ENCODE assay signal across 18 cellular contexts in genomic region chr19:18671303-18672043, GRCh38. TPM values are rescaled to one million over a fixed set of nuclear protein-coding genes. Genes with fewer than 3 reads are reported as not detected.
A peak's percentile ranks its signal among the peaks of the same experiment; 100 is the strongest.
DNase-seq lines count a peak whose midpoint lies in the region; ATAC-seq, FAIRE-seq and TF ChIP-seq lines count a peak whose summit lies in the region.
"Had no signal": no experiment of that assay in that cellular context is flagged by ENCODE, and none has a peak within 500 bp of the region (broad histone marks: within the 10 kb centered on the region; RNA-seq: fewer than 3 reads in every experiment).

No MANE protein-coding gene starts in this region.

- no peak overlapping the region for H2AFZ ChIP-seq in neuronal stem cell (ENCODE audit: low read length)

- no peak overlapping the region for H2BK15ac ChIP-seq in neuronal stem cell (ENCODE audit: low read length)

- CTCF ChIA-PET in RWPE1 (lab: Yijun Ruan, JAX): no interaction called here

- H3K23ac ChIP-seq in neuronal stem cell (ENCODE audit: low read depth, low read length, poor library complexity): peak overlapping the region; percentile 73

- H2AK5ac ChIP-seq in neuronal stem cell (ENCODE audit: low read depth, low read length): peak overlapping the region; percentile 81

- H3K4ac ChIP-seq in neuronal stem cell (ENCODE audit: low read length): no peak overlapping the region

- H4K91ac ChIP-seq in neuronal stem cell (ENCODE audit: low read depth, low read length, poor library complexity): no peak overlapping the region

- H3K27ac ChIP-seq in RWPE1: peak overlapping the region; percentile 39
- peak overlapping the region in 51 of 59 donors; percentile 4 to 86 (median 65) for H3K27ac ChIP-seq in dorsolateral prefrontal cortex
- H3K27ac ChIP-seq in neuronal stem cell (replicated peaks; ENCODE audit: low read length): no peak overlapping the region
- peak overlapping the region; percentile 25 for H3K27ac ChIP-seq in temporal lobe (ENCODE audit: low read depth, low read length)
- H3K27ac ChIP-seq in pancreas: no peak overlapping the region
- H3K27ac ChIP-seq in right lobe of liver: no peak overlapping the region
- H3K27ac ChIP-seq: HL-60 had no signal

- peak overlapping the region; percentile 94 for H3K14ac ChIP-seq in neuronal stem cell (ENCODE audit: low read length)

- POLR2A ChIA-PET in RWPE1 (lab: Yijun Ruan, JAX; ENCODE audit: low non-redundant PET): interaction anchor here (0.5 kb wide), 1 partner anchor 22 kb away, joined by 18 read pairs; no protein-coding TSS in a partner anchor

- no peak overlapping the region for H2BK12ac ChIP-seq in neuronal stem cell (ENCODE audit: low read length)

- peaks cover 0 to 7% of the 10 kb centered on the region in 2 donors for H3K4me1 ChIP-seq in neuronal stem cell (ENCODE audit: control insufficient read depth in 2 of 2, insufficient read depth in 1 of 2, low read depth in 1 of 2, low read length in 2 of 2)
- no peaks in the 10 kb centered on the region for H3K4me1 ChIP-seq in pancreas
- no peaks in the 10 kb centered on the region for H3K4me1 ChIP-seq in right lobe of liver

- ATAC-seq in pancreas (no peak), right lobe of liver (no peak), omental fat pad (ENCODE audit: low FRiP score) (no peak), HG03457 (IDR thresholded peaks at IDR 0.05; ENCODE audit: unreplicated experiment) (no peak)
- ATAC-seq: CD8-positive, alpha-beta T cell; K562 had no signal

- H3K4me2 ChIP-seq in neuronal stem cell (ENCODE audit: insufficient read depth, low read length, poor library complexity, severe bottlenecking): no peak overlapping the region

- peaks cover 8% of the 10 kb centered on the region for H3K79me1 ChIP-seq in neuronal stem cell (ENCODE audit: low read depth, low read length)

- H3K9me3 ChIP-seq in neuronal stem cell (replicated peaks in 1 of 2; ENCODE audit: control insufficient read depth in 2 of 2, insufficient read depth in 1 of 2, low read depth in 1 of 2, low read length in 2 of 2) (peaks cover 0 to 2% of the 10 kb centered on the region in 2 donors), pancreas (no peaks in the 10 kb centered on the region), right lobe of liver (no peaks in the 10 kb centered on the region)

- H3K27me3 ChIP-seq in dorsolateral prefrontal cortex (no peaks in the 10 kb centered on the region), neuronal stem cell (ENCODE audit: control insufficient read depth in 3 of 3, insufficient read depth in 3 of 3, low read depth in 1 of 3, low read length in 3 of 3) (no peaks in the 10 kb centered on the region), pancreas (no peaks in the 10 kb centered on the region), right lobe of liver (no peaks in the 10 kb centered on the region)

- TF ChIP-seq POLR2A in right lobe of liver (IDR thresholded peaks at IDR 0.05): no peak

- H3K4me3 ChIP-seq in dorsolateral prefrontal cortex: no peak overlapping the region
- peak overlapping the region in 1 of 2 donors; percentile 64 for H3K4me3 ChIP-seq in neuronal stem cell (ENCODE audit: low read length in 2 of 2)
- no peak overlapping the region for H3K4me3 ChIP-seq in pancreas
- H3K4me3 ChIP-seq in right lobe of liver: no peak overlapping the region
- H3K4me3 ChIP-seq: K562 had no signal

- intact Hi-C loops in dorsolateral prefrontal cortex (cut with DNase I): loop anchor here in 1 of 2 donors (5.0 kb wide), 1 partner anchor 79 kb away; no protein-coding TSS in a partner anchor
- intact Hi-C loops in pancreas (cut with DNase I): no loop called here
- intact Hi-C loops in right lobe of liver (cut with DNase I): no loop called here

- H3K36me3 ChIP-seq in neuronal stem cell (replicated peaks in 1 of 2; ENCODE audit: control insufficient read depth in 2 of 2, insufficient read depth in 2 of 2, low read length in 2 of 2) (peaks cover 13 to 45% of the 10 kb centered on the region in 2 donors), pancreas (peaks cover 0 to 19% (median 7%) of the 10 kb centered on the region in 3 donors), right lobe of liver (peaks cover 0 to 19% (median 3%) of the 10 kb centered on the region in 4 donors)

- no peak for TF ChIP-seq CTCF in RWPE1 (conservative IDR thresholded peaks at IDR 0.05; ENCODE audit: low read depth)
- TF ChIP-seq CTCF in dorsolateral prefrontal cortex (IDR thresholded peaks at IDR 0.05 in 54 of 56, conservative IDR thresholded peaks at IDR 0.05 in 2 of 56; ENCODE audit: low read depth in 1 of 56, partially characterized antibody in 56 of 56): no peak
- TF ChIP-seq CTCF in pancreas (IDR thresholded peaks at IDR 0.05): no peak
- TF ChIP-seq CTCF in right lobe of liver (IDR thresholded peaks at IDR 0.05): no peak
- no peak for TF ChIP-seq CTCF in omental fat pad (IDR thresholded peaks at IDR 0.05)

- H3K18ac ChIP-seq in neuronal stem cell (ENCODE audit: low read length): no peak overlapping the region

- no peak overlapping the region for H2BK120ac ChIP-seq in neuronal stem cell (ENCODE audit: low read depth, low read length)

- peak overlapping the region; percentile 72 for H4K8ac ChIP-seq in neuronal stem cell (ENCODE audit: low read depth, low read length)

- peak overlapping the region; percentile 81 for H3K9ac ChIP-seq in neuronal stem cell (ENCODE audit: low read depth, low read length, poor library complexity)

- FAIRE-seq in pancreas (lab: Jason Lieb, UNC): no peak
- FAIRE-seq: K562 had no signal

- DNase-seq in RWPE1 (ENCODE audit: low spot score): no peak
- no peak for DNase-seq in dorsolateral prefrontal cortex
- no peak for DNase-seq in neuronal stem cell (ENCODE audit: low spot score)
- DNase-seq in pancreas: no peak
- no peak for DNase-seq in right lobe of liver
- no peak for DNase-seq in omental fat pad (ENCODE audit: low spot score)
- DNase-seq: ACHN; CD8-positive, alpha-beta T cell; HCEC 1CT; NCI-H1092; NCI-H1694; NCI-H2107; NCI-H345; NCI-H526 treated with DMSO at 0.1 percent for 48 hours had no signal

- no CpG with 5 or more reads among the region's 35 CpGs for WGBS in neuronal stem cell (ENCODE audit: extremely low coverage in 2 of 2, insufficient read length in 2 of 2, insufficient replicate concordance in 1 of 2), 2 donors
- 89 to 91% methylated on average over 35 of the region's 35 CpGs for WGBS in pancreas, 2 donors
- 83% methylated on average over 20 of the region's 35 CpGs for WGBS in right lobe of liver (ENCODE audit: insufficient coverage, low coverage, low lambda C conversion rate, missing lambda C conversion rate)

- no peak overlapping the region for H2BK5ac ChIP-seq in neuronal stem cell (ENCODE audit: low read length)

RNA-seq across cellular contexts. Expression of gene CRTC1, which starts 12.0 kb away (rescaled TPM):
- total RNA-seq in dorsolateral prefrontal cortex (100 to 1,000 TPM in 34 of 120 experiments, 10 to 100 TPM in 86; 35.9 to 127 (median 90.4) TPM), temporal lobe (13.3 TPM), pancreas (1 to 10 TPM; 5.2 to 8.1 (median 6.5) TPM), right lobe of liver (1 to 10 TPM; 1.7 to 7.2 (median 4.9) TPM), omental fat pad (1 to 10 TPM; 2.8 to 6.5 (median 5.6) TPM)
- polyA plus RNA-seq in neuronal stem cell (2013, experiment 1 of 2): 17.4 TPM
- 17.8 TPM for polyA plus RNA-seq in neuronal stem cell (2013, experiment 2 of 2)
- polyA plus RNA-seq in pancreas: 10 to 100 TPM; 12.4 to 18.1 TPM

RNA-seq across cellular contexts. Expression of gene KLHL26, which starts 34.6 kb away (rescaled TPM):
- 10 to 100 TPM; 19.6 to 52.2 (median 36.9) TPM for total RNA-seq in dorsolateral prefrontal cortex
- polyA plus RNA-seq in neuronal stem cell (2013, experiment 1 of 2): 3.8 TPM
- polyA plus RNA-seq in neuronal stem cell (2013, experiment 2 of 2): 4.4 TPM
- 8.6 TPM for total RNA-seq in temporal lobe
- total RNA-seq in pancreas: 1 to 10 TPM; 4.6 to 7.8 (median 6.0) TPM
- 1 to 10 TPM; 3.2 to 4.1 TPM for polyA plus RNA-seq in pancreas
- total RNA-seq in right lobe of liver: 1 to 10 TPM; 3.8 to 5.0 (median 4.7) TPM
- total RNA-seq in omental fat pad: 10 to 100 TPM in 3 of 4 donors, 1 to 10 TPM in 1; 6.3 to 17.8 (median 11.6) TPM

RNA-seq across cellular contexts. Expression of gene TMEM59L, which starts 58.8 kb away (rescaled TPM):
- total RNA-seq in dorsolateral prefrontal cortex: 100 to 1,000 TPM; 128 to 572 (median 372) TPM
- polyA plus RNA-seq in neuronal stem cell (2013, experiment 1 of 2): 7.1 TPM
- 6.4 TPM for polyA plus RNA-seq in neuronal stem cell (2013, experiment 2 of 2)
- 42.0 TPM for total RNA-seq in temporal lobe
- 1 to 10 TPM in 2 of 6 donors, under 1 TPM in 4; 0.56 to 4.4 (median 0.94) TPM for total RNA-seq in pancreas
- polyA plus RNA-seq in pancreas: 1 to 10 TPM; 5.2 to 8.9 TPM
- total RNA-seq in right lobe of liver: under 1 TPM in 2 of 6 experiments, not detected in 4; 0.31 to 0.43 TPM
- total RNA-seq in omental fat pad: under 1 TPM in 2 of 4 donors, not detected in 2; 0.28 to 0.79 TPM
- total RNA-seq: CD8-positive, alpha-beta T cell; K562 had no signal

Comparison
In these comparisons a context has a peak if more than half of its experiments do, and no peak if none do; other contexts are left out.
1. H3K27ac ChIP-seq: peak in RWPE1 (single experiment), dorsolateral prefrontal cortex (51 of 59) and temporal lobe (single experiment); none in neuronal stem cell (single experiment), pancreas (0 of 4) and right lobe of liver (0 of 3).